Comparison of ENCODE assay signal across 16 cellular contexts in genomic region chr11:2801711-2802388, GRCh38.
DNase-seq lines count a peak whose midpoint lies in the region; ATAC-seq and TF ChIP-seq lines count a peak whose summit lies in the region.
"Had no signal": no experiment of that assay in that cellular context is flagged by ENCODE, and none has a peak within 500 bp of the region (broad histone marks: within the 10 kb centered on the region; RNA-seq: fewer than 3 reads in every experiment).

No MANE protein-coding gene starts in this region.

- no peaks in the 10 kb centered on the region for H3K9me3 ChIP-seq in breast epithelium
- no peaks in the 10 kb centered on the region for H3K9me3 ChIP-seq in upper lobe of right lung
- H3K9me3 ChIP-seq: SJCRH30, thoracic aorta had no signal

- no peak overlapping the region for H3K27ac Mint-ChIP-seq in MCF 10A (ENCODE audit: low read depth, unreplicated experiment)
- peak overlapping the region; percentile 50 for H3K27ac Mint-ChIP-seq in mesothelial cell of epicardium
- H3K27ac Mint-ChIP-seq: activated CD8-positive, alpha-beta T cell treated with anti-CD3 and anti-CD28 coated beads, Interleukin-2, amount 10 ng/mL, durations not matched to agents 7 days and 5 days; activated naive CD8-positive, alpha-beta T cell had no signal

- ATAC-seq in upper lobe of right lung: no peak
- ATAC-seq in HG02973 (IDR thresholded peaks at IDR 0.05; ENCODE audit: unreplicated experiment): no peak
- ATAC-seq: activated CD8-positive, alpha-beta T cell treated with anti-CD3 and anti-CD28 coated beads, Interleukin-2, amount 10 ng/mL, durations not matched to agents 7 days and 5 days had no signal

- peaks cover 13% of the 10 kb centered on the region for H3K9me3 Mint-ChIP-seq in MCF 10A (ENCODE audit: unreplicated experiment)
- H3K9me3 Mint-ChIP-seq in mesothelial cell of epicardium: peaks cover 10% of the 10 kb centered on the region

- peak; percentile 17 to 45 for DNase-seq in breast epithelium (ENCODE audit: low spot score in 2 of 2)
- no peak for DNase-seq in MCF 10A (ENCODE audit: unreplicated experiment)
- DNase-seq in coronary artery (ENCODE audit: low spot score): peak; percentile 47
- peak; percentile 8 to 36 for DNase-seq in mesothelial cell of epicardium (ENCODE audit: low spot score in 2 of 2, unreplicated experiment in 2 of 2)
- DNase-seq in upper lobe of right lung: peak; percentile 55
- no peak for DNase-seq in AML-193 (lab: John Stamatoyannopoulos, UW)
- DNase-seq in NCI-H187 (lab: John Stamatoyannopoulos, UW): no peak
- DNase-seq: activated CD8-positive, alpha-beta T cell treated with anti-CD3 and anti-CD28 coated beads, Interleukin-2, amount 10 ng/mL, durations not matched to agents 7 days and 5 days; central memory CD4-positive, alpha-beta T cell; foreskin melanocyte; Kasumi-1; NCI-H446 had no signal

- H3K4me3 Mint-ChIP-seq in MCF 10A (ENCODE audit: unreplicated experiment): no peak overlapping the region
- no peak overlapping the region for H3K4me3 Mint-ChIP-seq in mesothelial cell of epicardium
- H3K4me3 Mint-ChIP-seq: activated CD8-positive, alpha-beta T cell treated with anti-CD3 and anti-CD28 coated beads, Interleukin-2, amount 10 ng/mL, durations not matched to agents 7 days and 5 days; activated naive CD8-positive, alpha-beta T cell had no signal

- BruUV-seq in MCF 10A (replicated peaks; lab: Mats Ljungman, UMichigan): no TSS peak

- intact Hi-C loops in breast epithelium (cut with DNase I; ENCODE audit: low total_unique reads) (loop anchor here (2.0 kb wide), 1 partner anchor 77 kb away; no protein-coding TSS in a partner anchor), MCF 10A (cut with micrococcal nuclease) (no loop called here), upper lobe of right lung (cut with DNase I) (loop anchor here (10.0 kb wide), 1 partner anchor 83 kb away; the partner anchor contains the start of gene CDKN1C)

- TF ChIP-seq POLR2A in breast epithelium (IDR thresholded peaks at IDR 0.05): no peak

- TF ChIP-seq CTCF in breast epithelium (IDR thresholded peaks at IDR 0.05) (no peak), MCF 10A (IDR thresholded peaks at IDR 0.05; ENCODE audit: unreplicated experiment) (no peak), coronary artery (IDR thresholded peaks at IDR 0.05) (no peak), mesothelial cell of epicardium (IDR thresholded peaks at IDR 0.05; ENCODE audit: unreplicated experiment) (no peak), upper lobe of right lung (IDR thresholded peaks at IDR 0.05) (no peak)

- H3K4me3 ChIP-seq in breast epithelium: no peak overlapping the region
- H3K4me3 ChIP-seq in coronary artery: no peak overlapping the region
- no peak overlapping the region for H3K4me3 ChIP-seq in upper lobe of right lung
- H3K4me3 ChIP-seq: SJCRH30, thoracic aorta had no signal

- H3K27ac ChIP-seq in breast epithelium (no peak overlapping the region), coronary artery (no peak overlapping the region), upper lobe of right lung (no peak overlapping the region)
- H3K27ac ChIP-seq: SJCRH30, thoracic aorta had no signal

- POLR2A ChIA-PET in MCF 10A (lab: Yijun Ruan, JAX): no interaction called here

- H3K36me3 ChIP-seq in breast epithelium: no peaks in the 10 kb centered on the region
- no peaks in the 10 kb centered on the region for H3K36me3 ChIP-seq in upper lobe of right lung
- H3K36me3 ChIP-seq: SJCRH30, thoracic aorta had no signal

- no peaks in the 10 kb centered on the region for H3K27me3 ChIP-seq in breast epithelium
- H3K27me3 ChIP-seq in upper lobe of right lung: no peaks in the 10 kb centered on the region

- CTCF ChIA-PET in MCF 10A (lab: Yijun Ruan, JAX): no interaction called here

- H3K27me3 Mint-ChIP-seq in MCF 10A (ENCODE audit: insufficient read depth, unreplicated experiment) (peaks cover 17% of the 10 kb centered on the region), mesothelial cell of epicardium (ENCODE audit: low read depth) (no peaks in the 10 kb centered on the region)
- H3K27me3 Mint-ChIP-seq: activated naive CD8-positive, alpha-beta T cell had no signal

- H3K4me1 ChIP-seq in breast epithelium: peaks cover 3 to 8% of the 10 kb centered on the region in 2 donors
- H3K4me1 ChIP-seq in upper lobe of right lung: peaks cover 6% of the 10 kb centered on the region
- H3K4me1 ChIP-seq: SJCRH30 had no signal

- H3K36me3 Mint-ChIP-seq in MCF 10A (ENCODE audit: insufficient read depth, unreplicated experiment): no peaks in the 10 kb centered on the region
- H3K36me3 Mint-ChIP-seq in mesothelial cell of epicardium: no peaks in the 10 kb centered on the region

- H3K4me1 Mint-ChIP-seq in MCF 10A (ENCODE audit: insufficient read depth, unreplicated experiment): no peaks in the 10 kb centered on the region
- H3K4me1 Mint-ChIP-seq in mesothelial cell of epicardium: peaks cover 35% of the 10 kb centered on the region

Comparison
In these comparisons a context has a peak if more than half of its experiments do, and no peak if none do; other contexts are left out.
1. DNase-seq: peak in breast epithelium (2 of 2), coronary artery (single experiment), mesothelial cell of epicardium (2 of 2) and upper lobe of right lung (single experiment); none in MCF 10A (single experiment), AML-193 (0 of 2) and NCI-H187 (0 of 2).